Comparison of ENCODE assay signal across 9 cellular contexts in the genomic region with DNA sequence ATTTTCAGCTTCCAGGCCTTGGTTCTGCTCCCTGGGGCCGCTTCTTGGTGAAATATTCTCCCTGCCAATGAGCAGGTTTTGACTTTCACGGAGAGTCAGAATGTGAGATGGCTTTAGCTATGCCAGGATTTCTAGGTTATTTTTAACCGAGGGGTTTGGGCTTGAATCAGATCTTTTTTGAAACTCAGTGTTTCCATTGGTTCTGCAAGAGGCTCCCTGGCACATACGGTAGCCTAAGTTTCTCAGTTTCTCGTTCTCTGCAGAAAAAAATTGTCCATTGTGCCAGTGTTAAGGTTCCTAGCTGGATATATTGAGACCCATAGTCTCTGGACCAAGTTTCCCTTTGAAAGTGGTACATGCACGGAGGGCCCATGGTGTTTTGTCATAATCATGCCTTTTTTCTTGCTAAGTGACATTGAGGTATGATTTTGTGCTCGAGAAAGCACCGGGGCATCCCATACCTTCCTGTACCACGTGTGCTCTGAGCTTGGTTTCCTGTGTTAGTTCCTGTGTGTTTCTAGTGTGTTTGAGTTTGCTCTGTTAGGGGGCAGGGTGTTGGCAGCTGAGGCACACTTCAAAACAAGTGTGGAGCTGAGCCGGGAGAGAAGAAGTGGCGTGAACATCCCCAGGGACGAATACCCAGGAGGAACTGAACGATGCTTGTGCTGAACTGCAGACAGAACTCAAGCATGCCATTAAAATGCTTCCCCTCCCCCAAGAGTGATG.
DNase-seq lines count a peak whose midpoint lies in the region; ATAC-seq and TF ChIP-seq lines count a peak whose summit lies in the region.
"Had no signal": no experiment of that assay in that cellular context is flagged by ENCODE, and none has a peak within 500 bp of the region (broad histone marks: within the 10 kb centered on the region; RNA-seq: fewer than 3 reads in every experiment).

No MANE protein-coding gene starts in this region.

- intact Hi-C loops in activated CD8-positive, alpha-beta T cell treated with anti-CD3 and anti-CD28 coated beads for 36 hours (cut with micrococcal nuclease): no loop called here
- intact Hi-C loops in psoas muscle (cut with DNase I): no loop called here

- no peak for TF ChIP-seq CTCF in activated CD8-positive, alpha-beta T cell treated with anti-CD3 and anti-CD28 coated beads for 36 hours (IDR thresholded peaks at IDR 0.05)
- TF ChIP-seq CTCF in neural crest cell (conservative IDR thresholded peaks at IDR 0.05): no peak
- no peak for TF ChIP-seq CTCF in GM20000 (IDR thresholded peaks at IDR 0.05; ENCODE audit: extremely low read depth, missing control alignments)
- no peak for TF ChIP-seq CTCF in psoas muscle (IDR thresholded peaks at IDR 0.05)

- H3K27me3 Mint-ChIP-seq in activated CD8-positive, alpha-beta T cell treated with anti-CD3 and anti-CD28 coated beads for 36 hours: no peaks in the 10 kb centered on the region
- no peaks in the 10 kb centered on the region for H3K27me3 Mint-ChIP-seq in neural crest cell (ENCODE audit: low read depth)

- H3K36me3 ChIP-seq in psoas muscle (ENCODE audit: insufficient read depth in 1 of 2, low read depth in 1 of 2): no peaks in the 10 kb centered on the region

- H3K36me3 Mint-ChIP-seq in activated CD8-positive, alpha-beta T cell treated with anti-CD3 and anti-CD28 coated beads for 36 hours (ENCODE audit: low read depth): no peaks in the 10 kb centered on the region
- no peaks in the 10 kb centered on the region for H3K36me3 Mint-ChIP-seq in neural crest cell (ENCODE audit: low read depth)

- DNase-seq in GDM1 (lab: John Stamatoyannopoulos, UW) (peak; percentile 62), neural crest cell (ENCODE audit: low read depth, low spot score) (no peak), NCI-H82 treated with DMSO at 0.1 percent for 48 hours (lab: John Stamatoyannopoulos, UW; ENCODE audit: unreplicated experiment) (no peak), GM20000 (ENCODE audit: low spot score) (no peak), DMS53 treated with DMSO at 0.1 percent for 48 hours (lab: John Stamatoyannopoulos, UW; ENCODE audit: unreplicated experiment) (no peak), psoas muscle (no peak)
- DNase-seq in activated CD8-positive, alpha-beta T cell treated with anti-CD3 and anti-CD28 coated beads for 36 hours: peak; percentile 77

- no peaks in the 10 kb centered on the region for H3K27me3 ChIP-seq in psoas muscle (ENCODE audit: insufficient read depth in 3 of 3, low read length in 2 of 3)

- POLR2A ChIA-PET in activated CD8-positive, alpha-beta T cell treated with anti-CD3 and anti-CD28 coated beads for 36 hours (lab: Charles Lee): interaction anchor here (0.6 to 1.9 kb wide), 7 partner anchors 23 to 130 kb away, joined by 3 to 13 read pairs (median 3); partner anchors contain the start of gene HS3ST3B1

- H3K9me3 Mint-ChIP-seq in activated CD8-positive, alpha-beta T cell treated with anti-CD3 and anti-CD28 coated beads for 36 hours: no peaks in the 10 kb centered on the region
- peaks cover 10% of the 10 kb centered on the region for H3K9me3 Mint-ChIP-seq in neural crest cell

- H3K27ac ChIP-seq in psoas muscle: no peak overlapping the region
- H3K27ac ChIP-seq: SK-N-MC had no signal

- no peaks in the 10 kb centered on the region for H3K9me3 ChIP-seq in psoas muscle

- H3K27ac Mint-ChIP-seq in activated CD8-positive, alpha-beta T cell treated with anti-CD3 and anti-CD28 coated beads for 36 hours: peak overlapping the region; percentile 90
- peak overlapping the region; percentile 88 for H3K27ac Mint-ChIP-seq in neural crest cell (ENCODE audit: unreplicated experiment)

- peak overlapping the region; percentile 60 for H3K4me3 Mint-ChIP-seq in activated CD8-positive, alpha-beta T cell treated with anti-CD3 and anti-CD28 coated beads for 36 hours
- H3K4me3 Mint-ChIP-seq in neural crest cell: no peak overlapping the region

- peak; percentile 65 for ATAC-seq in HG03025 (IDR thresholded peaks at IDR 0.05; ENCODE audit: low FRiP score, unreplicated experiment)
- ATAC-seq in activated CD8-positive, alpha-beta T cell treated with anti-CD3 and anti-CD28 coated beads for 36 hours: peak; percentile 96
- ATAC-seq in psoas muscle: no peak

- 14 to 19% (median 18%) methylated on average over 13 of the region's 13 CpGs for WGBS in psoas muscle, 3 donors

- H3K4me3 ChIP-seq in psoas muscle: no peak overlapping the region
- H3K4me3 ChIP-seq: SK-N-MC had no signal

- H3K4me1 Mint-ChIP-seq in activated CD8-positive, alpha-beta T cell treated with anti-CD3 and anti-CD28 coated beads for 36 hours (ENCODE audit: low read depth): peaks cover 58% of the 10 kb centered on the region
- peaks cover 11% of the 10 kb centered on the region for H3K4me1 Mint-ChIP-seq in neural crest cell

- H3K4me1 ChIP-seq in psoas muscle: no peaks in the 10 kb centered on the region

- CTCF ChIA-PET in activated CD8-positive, alpha-beta T cell treated with anti-CD3 and anti-CD28 coated beads for 36 hours (lab: Charles Lee): interaction anchor here (1.1 to 2.6 kb wide), 5 partner anchors 18 to 127 kb away, joined by 3 to 14 read pairs (median 6); partner anchors contain the start of gene HS3ST3B1

Comparison
In these comparisons a context has a peak if more than half of its experiments do, and no peak if none do; other contexts are left out.
1. DNase-seq: peak in GDM1 (single experiment) and activated CD8-positive, alpha-beta T cell treated with anti-CD3 and anti-CD28 coated beads for 36 hours (single experiment); none in neural crest cell (single experiment), NCI-H82 treated with DMSO at 0.1 percent for 48 hours (single experiment), GM20000 (single experiment), DMS53 treated with DMSO at 0.1 percent for 48 hours (single experiment) and psoas muscle (0 of 2).
2. ATAC-seq: peak in HG03025 (single experiment) and activated CD8-positive, alpha-beta T cell treated with anti-CD3 and anti-CD28 coated beads for 36 hours (single experiment); none in psoas muscle (0 of 4).